ENCODE assay signal across 18 cellular contexts in the genomic region with DNA sequence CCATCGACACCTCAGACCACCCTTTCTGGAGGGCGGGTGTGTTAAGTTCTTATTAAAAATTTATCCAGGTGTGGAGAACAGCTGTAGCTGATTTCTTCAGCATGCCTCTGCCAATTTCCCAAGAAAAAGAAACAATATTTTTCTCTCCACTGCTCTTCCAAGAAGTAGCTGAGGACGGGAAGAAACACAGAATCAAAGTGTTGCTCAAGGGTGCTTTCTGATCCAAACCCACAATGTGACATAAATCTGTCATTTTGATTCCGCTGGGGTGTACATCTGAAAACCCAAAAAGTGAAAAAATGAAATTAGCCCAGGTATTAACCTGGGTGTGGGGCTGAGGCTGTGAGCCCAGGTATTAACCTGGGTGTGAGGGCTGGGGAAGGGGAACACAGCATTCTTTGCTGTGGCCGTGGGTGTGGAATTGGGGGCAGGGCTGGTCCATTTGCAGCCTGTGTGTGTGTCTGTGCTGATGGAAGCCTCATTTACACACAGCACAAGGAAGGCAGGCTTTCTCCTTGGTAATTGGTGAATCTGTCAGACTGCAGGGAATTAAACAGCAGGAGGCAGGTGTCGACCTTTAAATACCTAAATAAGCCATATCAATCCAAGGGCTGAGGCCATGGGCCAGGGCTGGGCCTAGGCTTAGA. TPM values are rescaled to one million over a fixed set of nuclear protein-coding genes. Genes with fewer than 3 reads are reported as not detected.
A peak's percentile ranks its signal among the peaks of the same experiment; 100 is the strongest.
DNase-seq lines count a peak whose midpoint lies in the region; ATAC-seq and TF ChIP-seq lines count a peak whose summit lies in the region.
"Had no signal": no experiment of that assay in that cellular context is flagged by ENCODE, and none has a peak within 500 bp of the region (broad histone marks: within the 10 kb centered on the region; RNA-seq: fewer than 3 reads in every experiment).

No MANE protein-coding gene starts in this region.

- peak overlapping the region; percentile 42; the same call in 1 of the 2 replicates for H2AFZ ChIP-seq in Karpas-422 (ENCODE audit: low read length)
- no peak overlapping the region for H2AFZ ChIP-seq in neural cell (ENCODE audit: low read depth, low read length)

- no peaks in the 10 kb centered on the region for H3F3A ChIP-seq in neural cell (ENCODE audit: insufficient read depth, low read length, poor library complexity, severe bottlenecking)

- peak overlapping the region; percentile 25 for H3K9ac ChIP-seq in Karpas-422 (ENCODE audit: low read length)
- H3K9ac ChIP-seq in neural cell (ENCODE audit: low read length) = no peak overlapping the region
- H3K9ac ChIP-seq: KMS-11 had no signal

- WGBS in thymus = 81% methylated on average over 6 of the region's 6 CpGs

- TF ChIP-seq EP300 in neural cell (conservative IDR thresholded peaks at IDR 0.05; ENCODE audit: poor library complexity, severe bottlenecking) = peak; percentile 54

- no peak for TF ChIP-seq RAD21 in neural cell (conservative IDR thresholded peaks at IDR 0.05)

- no peaks in the 10 kb centered on the region for H3K9me3 ChIP-seq in Karpas-422 (ENCODE audit: low read length)
- H3K9me3 ChIP-seq in neural cell (ENCODE audit: low read length) = no peaks in the 10 kb centered on the region
- H3K9me3 ChIP-seq in thymus (ENCODE audit: control insufficient read depth) = no peaks in the 10 kb centered on the region
- H3K9me3 ChIP-seq: HAP-1 had no signal

- H3K27me3 ChIP-seq in Karpas-422 (ENCODE audit: low read length) = no peaks in the 10 kb centered on the region
- no peaks in the 10 kb centered on the region for H3K27me3 ChIP-seq in neural cell (ENCODE audit: insufficient read depth, low read depth, low read length)
- no peaks in the 10 kb centered on the region for H3K27me3 ChIP-seq in thymus (ENCODE audit: control insufficient read depth, insufficient read depth)
- H3K27me3 ChIP-seq in foreskin keratinocyte = peaks cover 26% of the 10 kb centered on the region

- peak overlapping the region; percentile 55 for H3K4me2 ChIP-seq in Karpas-422 (ENCODE audit: low read depth, low read length, poor library complexity, severe bottlenecking)
- peak overlapping the region; percentile 48 for H3K4me2 ChIP-seq in neural cell (ENCODE audit: low read length)
- H3K4me2 ChIP-seq: KMS-11 had no signal

- no peaks in the 10 kb centered on the region for H3K36me3 ChIP-seq in Karpas-422 (ENCODE audit: insufficient read depth, low read length)
- H3K36me3 ChIP-seq in neural cell (ENCODE audit: insufficient read depth, low read length) = no peaks in the 10 kb centered on the region
- no peaks in the 10 kb centered on the region for H3K36me3 ChIP-seq in thymus (ENCODE audit: control insufficient read depth, insufficient read depth)
- H3K36me3 ChIP-seq: HAP-1 had no signal

- DNase-seq in Karpas-422 (peak; percentile 61), foreskin keratinocyte (no peak), NCI-H748 (lab: John Stamatoyannopoulos, UW; ENCODE audit: unreplicated experiment) (no peak), DMS79 treated with DMSO at 0.1 percent for 48 hours (lab: John Stamatoyannopoulos, UW) (no peak)
- DNase-seq: C1 segment of cervical spinal cord; CD8-positive, alpha-beta memory T cell; NCI-H1930; NCI-H526; OCI-M1; SHP77 had no signal

- H3K4me3 Mint-ChIP-seq in brain = no peak overlapping the region
- H3K4me3 Mint-ChIP-seq: CD8-positive, alpha-beta memory T cell had no signal

- peaks cover 78% of the 10 kb centered on the region for H3K4me1 ChIP-seq in Karpas-422 (ENCODE audit: low read length)
- H3K4me1 ChIP-seq in thymus (ENCODE audit: control insufficient read depth, insufficient read depth, low read length) = no peaks in the 10 kb centered on the region
- H3K4me1 ChIP-seq in foreskin keratinocyte = no peaks in the 10 kb centered on the region
- H3K4me1 ChIP-seq: HAP-1 had no signal

- H3K9me2 ChIP-seq in Karpas-422 (replicated peaks; ENCODE audit: insufficient read depth, low read length) = no peaks in the 10 kb centered on the region
- no peaks in the 10 kb centered on the region for H3K9me2 ChIP-seq in neural cell (ENCODE audit: insufficient read depth, low read length)

- no peaks in the 10 kb centered on the region for H4K20me1 ChIP-seq in Karpas-422 (ENCODE audit: insufficient read depth, low read depth, low read length)
- H4K20me1 ChIP-seq in neural cell (ENCODE audit: insufficient read depth) = no peaks in the 10 kb centered on the region

- peaks cover 7% of the 10 kb centered on the region for H3K27me3 Mint-ChIP-seq in brain

- H3K4me3 ChIP-seq in Karpas-422 (ENCODE audit: low read length) = no peak overlapping the region; the same call in 1 of the 2 replicates
- peak overlapping the region; percentile 48 for H3K4me3 ChIP-seq in neural cell (ENCODE audit: low read length)
- no peak overlapping the region for H3K4me3 ChIP-seq in thymus (ENCODE audit: low read length)
- H3K4me3 ChIP-seq: HAP-1, SK-N-MC had no signal

- H3K27ac Mint-ChIP-seq in brain = peak overlapping the region in 3 of 5 experiments; percentile 51 to 69 (median 66)

- H3K36me3 Mint-ChIP-seq in brain = no peaks in the 10 kb centered on the region
- H3K36me3 Mint-ChIP-seq: CD8-positive, alpha-beta memory T cell had no signal

- no peak for ATAC-seq in foreskin keratinocyte

- H3K4me1 Mint-ChIP-seq in brain = peaks cover 29% of the 10 kb centered on the region
- H3K4me1 Mint-ChIP-seq: CD8-positive, alpha-beta memory T cell had no signal

- no peaks in the 10 kb centered on the region for H3K79me2 ChIP-seq in Karpas-422 (ENCODE audit: low read length)
- no peaks in the 10 kb centered on the region for H3K79me2 ChIP-seq in neural cell (replicated peaks; ENCODE audit: insufficient read depth, low read length)

- H3K27ac ChIP-seq in Karpas-422 (ENCODE audit: low read length) (peak overlapping the region; percentile 89), neural cell (ENCODE audit: low read length) (peak overlapping the region; percentile 55), thymus (ENCODE audit: low read depth) (peak overlapping the region; percentile 74), foreskin keratinocyte (no peak overlapping the region)
- H3K27ac ChIP-seq: HL-60, KMS-11, SK-N-MC had no signal

- H3K9me3 Mint-ChIP-seq in brain = no peaks in the 10 kb centered on the region

- TF ChIP-seq CTCF in brain (conservative IDR thresholded peaks at IDR 0.05) (no peak), neural cell (IDR thresholded peaks at IDR 0.05; ENCODE audit: poor library complexity, severe bottlenecking) (no peak), foreskin keratinocyte (conservative IDR thresholded peaks at IDR 0.05) (no peak)

TF ChIP-seq in neural cell, 6 proteins besides CTCF, POLR2A, EP300 and RAD21:
- TF ChIP-seq TAF1 (IDR thresholded peaks at IDR 0.05; ENCODE audit: low read depth) (no peak), EZH2 (IDR thresholded peaks at IDR 0.05; ENCODE audit: borderline replicate concordance, insufficient read depth, low read length, poor library complexity, severe bottlenecking) (no peak), POLR2AphosphoS5 (IDR thresholded peaks at IDR 0.05) (peak; percentile 78), SMC3 (conservative IDR thresholded peaks at IDR 0.05; ENCODE audit: poor library complexity) (no peak), MXI1 (conservative IDR thresholded peaks at IDR 0.05; ENCODE audit: poor library complexity, severe bottlenecking) (no peak)
- TF ChIP-seq, protein P1, sequence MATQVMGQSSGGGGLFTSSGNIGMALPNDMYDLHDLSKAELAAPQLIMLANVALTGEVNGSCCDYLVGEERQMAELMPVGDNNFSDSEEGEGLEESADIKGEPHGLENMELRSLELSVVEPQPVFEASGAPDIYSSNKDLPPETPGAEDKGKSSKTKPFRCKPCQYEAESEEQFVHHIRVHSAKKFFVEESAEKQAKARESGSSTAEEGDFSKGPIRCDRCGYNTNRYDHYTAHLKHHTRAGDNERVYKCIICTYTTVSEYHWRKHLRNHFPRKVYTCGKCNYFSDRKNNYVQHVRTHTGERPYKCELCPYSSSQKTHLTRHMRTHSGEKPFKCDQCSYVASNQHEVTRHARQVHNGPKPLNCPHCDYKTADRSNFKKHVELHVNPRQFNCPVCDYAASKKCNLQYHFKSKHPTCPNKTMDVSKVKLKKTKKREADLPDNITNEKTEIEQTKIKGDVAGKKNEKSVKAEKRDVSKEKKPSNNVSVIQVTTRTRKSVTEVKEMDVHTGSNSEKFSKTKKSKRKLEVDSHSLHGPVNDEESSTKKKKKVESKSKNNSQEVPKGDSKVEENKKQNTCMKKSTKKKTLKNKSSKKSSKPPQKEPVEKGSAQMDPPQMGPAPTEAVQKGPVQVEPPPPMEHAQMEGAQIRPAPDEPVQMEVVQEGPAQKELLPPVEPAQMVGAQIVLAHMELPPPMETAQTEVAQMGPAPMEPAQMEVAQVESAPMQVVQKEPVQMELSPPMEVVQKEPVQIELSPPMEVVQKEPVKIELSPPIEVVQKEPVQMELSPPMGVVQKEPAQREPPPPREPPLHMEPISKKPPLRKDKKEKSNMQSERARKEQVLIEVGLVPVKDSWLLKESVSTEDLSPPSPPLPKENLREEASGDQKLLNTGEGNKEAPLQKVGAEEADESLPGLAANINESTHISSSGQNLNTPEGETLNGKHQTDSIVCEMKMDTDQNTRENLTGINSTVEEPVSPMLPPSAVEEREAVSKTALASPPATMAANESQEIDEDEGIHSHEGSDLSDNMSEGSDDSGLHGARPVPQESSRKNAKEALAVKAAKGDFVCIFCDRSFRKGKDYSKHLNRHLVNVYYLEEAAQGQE (IDR thresholded peaks at IDR 0.05; ENCODE audit: borderline replicate concordance) = no peak

RNA-seq across cellular contexts. Expression of a gene that starts 48.4 kb away (rescaled TPM):
- total RNA-seq in Karpas-422 (2014; rRNA removed; shearing (Covaris generic); ENCODE audit: low replicate concordance) = 1.4 and 2.9 TPM in 2 replicates
- polyA plus RNA-seq in brain (ENCODE audit: insufficient read depth, low read depth, low replicate concordance) (120 TPM), neural cell (3.8 and 3.9 TPM in 2 replicates), thymus (52.4 TPM), foreskin keratinocyte (0.21 and 0.51 TPM in 2 replicates)
- 3.4 and 3.7 TPM in 2 replicates for polyA minus RNA-seq in neural cell
- total RNA-seq in foreskin keratinocyte = 0.20 and 0.32 TPM in 2 replicates
- total RNA-seq: CD8-positive, alpha-beta memory T cell; RPMI7951 had no signal
- polyA plus RNA-seq: CD8-positive, alpha-beta memory T cell had no signal

RNA-seq across cellular contexts. Expression of a gene that starts 50.1 kb away (rescaled TPM):
- total RNA-seq in Karpas-422 (2014; rRNA removed; shearing (Covaris generic); ENCODE audit: low replicate concordance) = 0.40 and 0.56 TPM in 2 replicates
- polyA plus RNA-seq in brain (ENCODE audit: insufficient read depth, low read depth, low replicate concordance) (58.3 TPM), neural cell (31.0 and 38.2 TPM in 2 replicates), thymus (50.8 TPM), foreskin keratinocyte (84.6 and 107 TPM in 2 replicates)
- 30.9 and 42.0 TPM in 2 replicates for polyA minus RNA-seq in neural cell
- total RNA-seq in foreskin keratinocyte = 82.5 and 101 TPM in 2 replicates

Comparison
In these comparisons a context has a peak if more than half of its experiments do, and no peak if none do; other contexts are left out.
1. RNA of a gene that starts 48.4 kb away (polyA plus RNA-seq): 120 TPM in brain (single experiment) and 52.4 TPM in thymus (single experiment); 3.8 to 3.9 TPM in neural cell and 0.21 to 0.51 TPM in foreskin keratinocyte; every median in the first group is over 10 times any median in the second.